ENCODE assay signal across 21 cellular contexts in the genomic region with DNA sequence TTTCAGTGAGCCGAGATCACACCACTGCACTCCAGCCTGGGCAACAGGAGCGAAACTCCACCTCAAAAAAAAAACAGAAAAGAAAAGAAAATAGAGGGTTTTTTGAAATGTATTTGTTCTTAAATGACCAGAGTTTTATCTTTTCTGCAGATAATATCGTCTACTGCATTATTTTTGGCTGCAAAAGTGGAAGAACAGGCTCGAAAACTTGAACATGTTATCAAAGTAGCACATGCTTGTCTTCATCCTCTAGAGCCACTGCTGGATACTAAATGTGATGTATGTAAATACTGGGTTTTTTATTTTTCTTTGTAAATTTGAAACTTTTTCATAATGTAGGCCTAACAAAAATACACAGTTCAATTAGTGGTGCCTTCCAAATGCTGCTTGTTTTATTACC.
"Had no signal": no experiment of that assay in that cellular context is flagged by ENCODE, and none has a peak within 500 bp of the region (broad histone marks: within the 10 kb centered on the region; RNA-seq: fewer than 3 reads in every experiment).

No MANE protein-coding gene starts in this region.

- H3K4me3 ChIP-seq: colonic mucosa, right atrium auricular region, tibial nerve had no signal

- H3K27ac ChIP-seq: colonic mucosa, right atrium auricular region, tibial nerve, WERI-Rb-1 had no signal

- H3K27ac Mint-ChIP-seq: activated CD8-positive, alpha-beta T cell treated with anti-CD3 and anti-CD28 coated beads, Interleukin-2, amount 10 ng/mL, durations not matched to agents 7 days and 5 days; activated naive CD4-positive, alpha-beta T cell treated with anti-CD3 and anti-CD28 coated beads, Interleukin-2, amount 50 U/mL, for 24 hours; activated naive CD8-positive, alpha-beta T cell treated with anti-CD3 and anti-CD28 coated beads, Interleukin-2, amount 50 U/mL, for 24 hours; activated T-helper 2 cell treated with anti-CD3 and anti-CD28 coated beads, Interferon-gamma antibody, Interleukin-2, Interleukin-4, amounts not matched to agents 10 μg/mL and 5 μg/mL and 100 μg/mL, durations not matched to agents 14 hours and 24 hours and 36 hours; natural killer cell treated with Interleukin-12 subunit alpha and Interleukin-12 subunit beta and Interleukin-15 and Interleukin-18, amount 100 ng/mL, for 72 hours; T-helper 2 cell treated with Interferon-gamma antibody and Interleukin-4, amounts not matched to agents 5 μg/mL and 100 μg/mL, for 36 hours had no signal

- H3K4me3 Mint-ChIP-seq: activated CD8-positive, alpha-beta memory T cell treated with anti-CD3 and anti-CD28 coated beads, Interleukin-2, amount 10 ng/mL, durations not matched to agents 7 days and 5 days; activated CD8-positive, alpha-beta T cell treated with anti-CD3 and anti-CD28 coated beads, Interleukin-2, amount 10 ng/mL, durations not matched to agents 7 days and 5 days; activated naive CD4-positive, alpha-beta T cell treated with anti-CD3 and anti-CD28 coated beads, Interleukin-2, amount 50 U/mL, for 24 hours; activated naive CD8-positive, alpha-beta T cell treated with anti-CD3 and anti-CD28 coated beads, Interleukin-2, amount 50 U/mL, for 24 hours; central memory CD8-positive, alpha-beta T cell; natural killer cell treated with Interleukin-12 subunit alpha and Interleukin-12 subunit beta and Interleukin-15 and Interleukin-18, amount 100 ng/mL, for 72 hours; T-helper 2 cell treated with Interferon-gamma antibody and Interleukin-4, amounts not matched to agents 5 μg/mL and 100 μg/mL, for 36 hours had no signal

- H3K9me3 Mint-ChIP-seq: activated naive CD4-positive, alpha-beta T cell treated with anti-CD3 and anti-CD28 coated beads, Interleukin-2, amount 50 U/mL, for 24 hours; activated naive CD8-positive, alpha-beta T cell treated with anti-CD3 and anti-CD28 coated beads, Interleukin-2, amount 50 U/mL, for 24 hours; activated T-helper 2 cell treated with anti-CD3 and anti-CD28 coated beads, Interferon-gamma antibody, Interleukin-2, Interleukin-4, amounts not matched to agents 10 μg/mL and 5 μg/mL and 100 μg/mL, durations not matched to agents 14 hours and 24 hours and 36 hours; central memory CD8-positive, alpha-beta T cell; natural killer cell treated with Interleukin-12 subunit alpha and Interleukin-12 subunit beta and Interleukin-15 and Interleukin-18, amount 100 ng/mL, for 72 hours; T-helper 2 cell treated with Interferon-gamma antibody and Interleukin-4, amounts not matched to agents 5 μg/mL and 100 μg/mL, for 36 hours had no signal

- H3K4me1 ChIP-seq: colonic mucosa had no signal

- DNase-seq: activated CD4-positive, alpha-beta T cell treated with anti-CD3 and anti-CD28 coated beads for 48 hours; activated CD8-positive, alpha-beta memory T cell treated with anti-CD3 and anti-CD28 coated beads, Interleukin-2, amount 10 ng/mL, durations not matched to agents 7 days and 5 days; activated CD8-positive, alpha-beta T cell treated with anti-CD3 and anti-CD28 coated beads, Interleukin-2, amount 10 ng/mL, durations not matched to agents 7 days and 5 days; activated naive CD8-positive, alpha-beta T cell treated with anti-CD3 and anti-CD28 coated beads, Interleukin-2, amount 50 U/mL, for 24 hours; activated T-cell treated with anti-CD3 and anti-CD28 coated beads, Interleukin-2, amount 50 U/mL, for 48 hours; amygdala; colonic mucosa; effector CD8-positive, alpha-beta T cell; stimulated activated CD4-positive, alpha-beta T cell treated with anti-CD3 and anti-CD28 coated beads, Interleukin-15, amount 100 ng/mL, for 24 hours; stimulated activated CD4-positive, alpha-beta T cell treated with anti-CD3 and anti-CD28 coated beads, Interleukin-2, amount 100 ng/mL, for 24 hours; stimulated activated naive CD4-positive, alpha-beta T cell; T-helper 1 cell; WERI-Rb-1 had no signal

- H3K27me3 ChIP-seq: colonic mucosa, right atrium auricular region, tibial nerve had no signal

- H3K27me3 Mint-ChIP-seq: activated CD8-positive, alpha-beta memory T cell treated with anti-CD3 and anti-CD28 coated beads, Interleukin-2, amount 10 ng/mL, durations not matched to agents 7 days and 5 days; activated naive CD4-positive, alpha-beta T cell treated with anti-CD3 and anti-CD28 coated beads, Interleukin-2, amount 50 U/mL, for 24 hours; activated naive CD8-positive, alpha-beta T cell treated with anti-CD3 and anti-CD28 coated beads, Interleukin-2, amount 50 U/mL, for 24 hours; central memory CD8-positive, alpha-beta T cell; natural killer cell treated with Interleukin-12 subunit alpha and Interleukin-12 subunit beta and Interleukin-15 and Interleukin-18, amount 100 ng/mL, for 72 hours had no signal

- H3K9me3 ChIP-seq: colonic mucosa, right atrium auricular region, tibial nerve had no signal

- ATAC-seq: activated CD4-positive, CD25-positive, alpha-beta regulatory T cell treated with anti-CD3 and anti-CD28 coated beads, Interleukin-2, amount 50 U/mL, for 24 hours; activated CD8-positive, alpha-beta memory T cell treated with anti-CD3 and anti-CD28 coated beads, Interleukin-2, amount 10 ng/mL, durations not matched to agents 7 days and 5 days; activated CD8-positive, alpha-beta T cell treated with anti-CD3 and anti-CD28 coated beads, Interleukin-2, amount 10 ng/mL, durations not matched to agents 7 days and 5 days; activated naive CD8-positive, alpha-beta T cell treated with anti-CD3 and anti-CD28 coated beads, Interleukin-2, amount 50 U/mL, for 24 hours; natural killer cell treated with Interleukin-12 subunit alpha and Interleukin-12 subunit beta and Interleukin-15 and Interleukin-18, amount 100 ng/mL, for 72 hours had no signal
